Comparison of ENCODE assay signal across 14 cellular contexts in genomic region chr9:108869092-108869725, GRCh38. TPM values are rescaled to one million over a fixed set of nuclear protein-coding genes. Genes with fewer than 3 reads are reported as not detected.
DNase-seq lines count a peak whose midpoint lies in the region; ATAC-seq and TF ChIP-seq lines count a peak whose summit lies in the region.
"Had no signal": no experiment of that assay in that cellular context is flagged by ENCODE, and none has a peak within 500 bp of the region (broad histone marks: within the 10 kb centered on the region; RNA-seq: fewer than 3 reads in every experiment).

No MANE protein-coding gene starts in this region.

- H3K4me1 ChIP-seq in PC-9 (replicated peaks; ENCODE audit: insufficient read depth) (peaks cover 21% of the 10 kb centered on the region), osteoblast (ENCODE audit: insufficient read depth, low read length) (peaks cover 7% of the 10 kb centered on the region)
- H3K4me1 ChIP-seq: SJSA1 had no signal

- peaks cover 24 to 72% (median 48%) of the 10 kb centered on the region in 3 donors for H3K36me3 Mint-ChIP-seq in naive thymus-derived CD8-positive, alpha-beta T cell

- H3F3A ChIP-seq in PC-9 (ENCODE audit: insufficient read depth, low read depth) = peaks cover 3% of the 10 kb centered on the region; the same call in 1 of the 2 replicates

- no peaks in the 10 kb centered on the region for H3K4me1 Mint-ChIP-seq in naive thymus-derived CD8-positive, alpha-beta T cell

- H3K27ac Mint-ChIP-seq in naive thymus-derived CD8-positive, alpha-beta T cell = peak overlapping the region in 1 of 10 donors; percentile 7

- no peaks in the 10 kb centered on the region for H3K79me2 ChIP-seq in PC-9 (ENCODE audit: low read depth)
- H3K79me2 ChIP-seq in osteoblast (ENCODE audit: insufficient read depth, low read length) = no peaks in the 10 kb centered on the region

- H3K4me2 ChIP-seq in PC-9 = peak overlapping the region; percentile 37
- no peak overlapping the region for H3K4me2 ChIP-seq in osteoblast (ENCODE audit: insufficient read depth, low read length)

- H3K27me3 Mint-ChIP-seq in naive thymus-derived CD8-positive, alpha-beta T cell = no peaks in the 10 kb centered on the region

- TF ChIP-seq CTCF in PC-9 (conservative IDR thresholded peaks at IDR 0.05) = no peak
- no peak for TF ChIP-seq CTCF in fibroblast of villous mesenchyme (IDR thresholded peaks at IDR 0.05; ENCODE audit: insufficient read depth, low read depth, low read length)
- no peak for TF ChIP-seq CTCF in osteoblast (IDR thresholded peaks at IDR 0.05; ENCODE audit: extremely low read depth, low read depth, low read length)
- TF ChIP-seq CTCF in WERI-Rb-1 (IDR thresholded peaks at IDR 0.05; ENCODE audit: low read depth, low read length) = no peak

- POLR2A ChIA-PET in PC-9 (lab: Charles Lee; ENCODE audit: unreplicated experiment) = no interaction called here
- POLR2A ChIA-PET in naive thymus-derived CD8-positive, alpha-beta T cell (lab: Charles Lee) = no interaction called here

- peaks cover 0 to 6% (median 0%) of the 10 kb centered on the region in 9 donors for H3K9me3 Mint-ChIP-seq in naive thymus-derived CD8-positive, alpha-beta T cell

- no peak overlapping the region for H2AFZ ChIP-seq in PC-9
- H2AFZ ChIP-seq in osteoblast (ENCODE audit: low read length) = no peak overlapping the region

- no peaks in the 10 kb centered on the region for H3K9me2 ChIP-seq in PC-9 (ENCODE audit: insufficient read depth)

- H4K20me1 ChIP-seq in PC-9 (ENCODE audit: insufficient read depth) (no peaks in the 10 kb centered on the region), osteoblast (ENCODE audit: insufficient read depth, low read length) (no peaks in the 10 kb centered on the region)

- no TSS peak for BruUV-seq in PC-9 (replicated peaks; lab: Mats Ljungman, UMichigan)

- ATAC-seq in naive thymus-derived CD8-positive, alpha-beta T cell = no peak

- peak; percentile 64 for DNase-seq in GM03348 (ENCODE audit: low spot score)
- DNase-seq in PC-9 = peak; percentile 64 to 72
- peak; percentile 19 for DNase-seq in fibroblast of villous mesenchyme (ENCODE audit: low read depth)
- DNase-seq in osteoblast (ENCODE audit: insufficient read length, low spot score, missing footprints) = peak; percentile 72
- no peak for DNase-seq in activated CD4-positive, alpha-beta T cell treated with anti-CD3 and anti-CD28 coated beads for 4 hours
- no peak for DNase-seq in NCI-H1930 (lab: John Stamatoyannopoulos, UW)
- DNase-seq in naive thymus-derived CD8-positive, alpha-beta T cell = no peak
- no peak for DNase-seq in WERI-Rb-1
- DNase-seq: amygdala, NCI-H1105, NCI-H524 treated with DMSO at 0.1 percent for 48 hours, retina had no signal

- no peaks in the 10 kb centered on the region for H3K9me3 ChIP-seq in PC-9 (ENCODE audit: insufficient read depth, low read depth)
- H3K9me3 ChIP-seq in osteoblast (ENCODE audit: low read depth, low read length) = no peaks in the 10 kb centered on the region
- H3K9me3 ChIP-seq in WERI-Rb-1 (ENCODE audit: severe bottlenecking) = peaks cover 6% of the 10 kb centered on the region
- H3K9me3 ChIP-seq: SJSA1 had no signal

- H3K4me3 ChIP-seq in PC-9 (no peak overlapping the region), fibroblast of villous mesenchyme (ENCODE audit: low read depth, low read length) (no peak overlapping the region), osteoblast (ENCODE audit: insufficient read depth, low read length) (no peak overlapping the region), WERI-Rb-1 (ENCODE audit: low read depth, low read length) (no peak overlapping the region)
- H3K4me3 ChIP-seq: SJSA1 had no signal

- intact Hi-C loops in PC-9 (cut with micrococcal nuclease; ENCODE audit: unreplicated experiment) = no loop called here

- peak overlapping the region; percentile 31; the same call in 1 of the 2 replicates for H3K27ac ChIP-seq in PC-9
- no peak overlapping the region for H3K27ac ChIP-seq in osteoblast (ENCODE audit: low read depth, low read length)
- H3K27ac ChIP-seq in WERI-Rb-1 = no peak overlapping the region
- H3K27ac ChIP-seq: SJSA1 had no signal

- CTCF ChIA-PET in PC-9 (lab: Charles Lee) = no interaction called here

- H3K4me3 Mint-ChIP-seq in naive thymus-derived CD8-positive, alpha-beta T cell = no peak overlapping the region

- 0 out of 2 replicates have a peak, but pooled peaks cover 9% of the 10 kb centered on the region for H3K36me3 ChIP-seq in PC-9 (ENCODE audit: low read depth)
- peaks cover 31% of the 10 kb centered on the region for H3K36me3 ChIP-seq in osteoblast (ENCODE audit: insufficient read depth, low read length)
- H3K36me3 ChIP-seq in WERI-Rb-1 = peaks cover 46% of the 10 kb centered on the region

- H3K27me3 ChIP-seq in PC-9 (ENCODE audit: insufficient read depth, low read depth) (no peaks in the 10 kb centered on the region), osteoblast (ENCODE audit: insufficient read depth, low read length) (no peaks in the 10 kb centered on the region), WERI-Rb-1 (ENCODE audit: insufficient read depth, low read depth, severe bottlenecking) (no peaks in the 10 kb centered on the region)
- H3K27me3 ChIP-seq: SJSA1 had no signal

RNA-seq across cellular contexts. Expression of gene ACTL7A, which starts 7.1 kb away (rescaled TPM):
- total RNA-seq in PC-9 (2021) (not detected in 2 replicates), fibroblast of villous mesenchyme (not detected in 2 replicates), osteoblast (not detected in 2 replicates)
- not detected for total RNA-seq in naive thymus-derived CD8-positive, alpha-beta T cell
- polyA plus RNA-seq in naive thymus-derived CD8-positive, alpha-beta T cell = not detected
- total RNA-seq: mononuclear cell, SJSA1 had no signal

RNA-seq across cellular contexts. Expression of gene ACTL7B, which starts 13.4 kb away (rescaled TPM):
- total RNA-seq in PC-9 (2021) (not detected in 2 replicates), fibroblast of villous mesenchyme (under 0.01 TPM in 1 of 2 replicates, not detected in the other), osteoblast (not detected in 2 replicates)
- under 1 TPM in 1 of 2 experiments, not detected in 1; 0.21 TPM for total RNA-seq in naive thymus-derived CD8-positive, alpha-beta T cell
- polyA plus RNA-seq in naive thymus-derived CD8-positive, alpha-beta T cell = not detected
- total RNA-seq: SJSA1 had no signal

Comparison
In these comparisons a context has a peak if more than half of its experiments do, and no peak if none do; other contexts are left out.
1. DNase-seq: peak in GM03348 (single experiment), PC-9 (2 of 2), fibroblast of villous mesenchyme (single experiment) and osteoblast (single experiment); none in activated CD4-positive, alpha-beta T cell treated with anti-CD3 and anti-CD28 coated beads for 4 hours (0 of 2), NCI-H1930 (0 of 2), naive thymus-derived CD8-positive, alpha-beta T cell (0 of 10) and WERI-Rb-1 (single experiment).